Comparison of ENCODE assay signal across 8 cellular contexts in genomic region chr1:41108696-41109284, GRCh38.
DNase-seq lines count a peak whose midpoint lies in the region; ATAC-seq, FAIRE-seq and TF ChIP-seq lines count a peak whose summit lies in the region.

No MANE protein-coding gene starts in this region.

- H3K36me3 ChIP-seq in bronchial epithelial cell (ENCODE audit: control insufficient read depth, insufficient read depth, low read length), result peaks cover 3% of the 10 kb centered on the region

- H3K27ac ChIP-seq in temporal lobe (ENCODE audit: low read depth, low read length), result peak overlapping the region; percentile 42

- H3K27me3 ChIP-seq in bronchial epithelial cell (ENCODE audit: control insufficient read depth, insufficient read depth, low read length), result no peaks in the 10 kb centered on the region

- no peak for TF ChIP-seq CTCF in bronchial epithelial cell (IDR thresholded peaks at IDR 0.05; ENCODE audit: insufficient read depth, low read length, severe bottlenecking)

- no peak for FAIRE-seq in bronchial epithelial cell (lab: Jason Lieb, UNC)

- no peak overlapping the region for H3K4me3 ChIP-seq in bronchial epithelial cell (ENCODE audit: low read depth, low read length)

- DNase-seq in LHCN-M2 (ENCODE audit: low read depth) (peak; percentile 45), bronchial epithelial cell (ENCODE audit: low read depth) (peak; percentile 37), left kidney (ENCODE audit: low read depth, low spot score) (peak; percentile 66), NK-92 (lab: John Stamatoyannopoulos, UW; ENCODE audit: unreplicated experiment) (no peak), NCI-H2171 (lab: John Stamatoyannopoulos, UW) (no peak)

- ATAC-seq in GM21367 (IDR thresholded peaks at IDR 0.05; ENCODE audit: unreplicated experiment), result no peak
- no peak for ATAC-seq in activated CD4-positive, CD25-positive, alpha-beta regulatory T cell treated with anti-CD3 and anti-CD28 coated beads, Interleukin-2, amount 50 U/mL, for 24 hours

Comparison
In these comparisons a context has a peak if more than half of its experiments do, and no peak if none do; other contexts are left out.
1. DNase-seq: peak in LHCN-M2 (single experiment), bronchial epithelial cell (single experiment) and left kidney (single experiment); none in NK-92 (single experiment) and NCI-H2171 (single experiment).